8 cellular contexts compared by ENCODE assay signal in genomic region chr1:155227261-155228095, GRCh38. TPM values are rescaled to one million over a fixed set of nuclear protein-coding genes. Genes with fewer than 3 reads are reported as not detected.
DNase-seq lines count a peak whose midpoint lies in the region; ATAC-seq, FAIRE-seq and TF ChIP-seq lines count a peak whose summit lies in the region.

No MANE protein-coding gene starts in this region.

- no peaks in the 10 kb centered on the region for H3K9me3 Mint-ChIP-seq in central memory CD8-positive, alpha-beta T cell

- ATAC-seq in GM19035 (IDR thresholded peaks at IDR 0.05; ENCODE audit: unreplicated experiment) (peak; percentile 94), HG03342 (IDR thresholded peaks at IDR 0.05; ENCODE audit: unreplicated experiment) (peak; percentile 90)
- peak; percentile 93 for ATAC-seq in central memory CD8-positive, alpha-beta T cell (replicated peaks; ENCODE audit: extremely low read depth, poor library complexity, severe bottlenecking)

- peak overlapping the region; percentile 79 for H3K4me3 Mint-ChIP-seq in central memory CD8-positive, alpha-beta T cell

- peak overlapping the region; percentile 98 for H2AFZ ChIP-seq in keratinocyte (ENCODE audit: control insufficient read depth, low read length)

- H3K36me3 ChIP-seq in keratinocyte (ENCODE audit: control insufficient read depth in 2 of 2, extremely low read depth in 1 of 2, insufficient read depth in 2 of 2, low read length in 2 of 2): no peaks in the 10 kb centered on the region

- peak overlapping the region; percentile 83 for H3K4me3 ChIP-seq in AG10803 (ENCODE audit: low read length)
- peak overlapping the region; percentile 55 to 94 (median 94) for H3K4me3 ChIP-seq in keratinocyte (ENCODE audit: control insufficient read depth in 2 of 3, extremely low read depth in 1 of 3, insufficient read depth in 2 of 3, low read depth in 1 of 3, low read length in 3 of 3)

- H3K27ac Mint-ChIP-seq in central memory CD8-positive, alpha-beta T cell (ENCODE audit: low read depth): peak overlapping the region; percentile 95

- peaks cover 37% of the 10 kb centered on the region for H3K4me1 ChIP-seq in keratinocyte (ENCODE audit: control insufficient read depth, extremely low read depth, insufficient read depth, low read length)

- dilution Hi-C loops in keratinocyte (cut with MboI; ENCODE audit: extremely low pct_ligation_motif_present, low sequenced_read_pairs): no loop called here

- peaks cover 3% of the 10 kb centered on the region for H3K9me1 ChIP-seq in keratinocyte (ENCODE audit: control insufficient read depth, extremely low read depth, insufficient read depth, low read length)

- TF ChIP-seq CTCF in AG10803 (conservative IDR thresholded peaks at IDR 0.05; ENCODE audit: low read length) (no peak), keratinocyte (optimal IDR thresholded peaks at IDR 0.05 in 1 of 3, IDR thresholded peaks at IDR 0.05 in 1 of 3, conservative IDR thresholded peaks at IDR 0.05 in 1 of 3; ENCODE audit: extremely low read depth in 1 of 3, insufficient read depth in 2 of 3, low read length in 3 of 3) (no peak)

- peak overlapping the region; percentile 87 for H3K4me2 ChIP-seq in keratinocyte (ENCODE audit: control insufficient read depth, extremely low read depth, insufficient read depth, low read depth, low read length)

- peaks cover 4% of the 10 kb centered on the region for H3K36me3 Mint-ChIP-seq in central memory CD8-positive, alpha-beta T cell (ENCODE audit: insufficient read depth)

- H3K9ac ChIP-seq in keratinocyte (ENCODE audit: control insufficient read depth, extremely low read depth, insufficient read depth, low read length): peak overlapping the region; percentile 90

- H4K20me1 ChIP-seq in keratinocyte (ENCODE audit: control insufficient read depth, extremely low read depth, insufficient read depth, low read length): no peaks in the 10 kb centered on the region

- H3K27ac ChIP-seq in keratinocyte (ENCODE audit: control insufficient read depth, insufficient read depth, low read length): peak overlapping the region; percentile 87

- no peaks in the 10 kb centered on the region for H3K27me3 ChIP-seq in keratinocyte (ENCODE audit: control insufficient read depth, extremely low read depth, insufficient read depth, low read length)

- peaks cover 13% of the 10 kb centered on the region for H3K79me2 ChIP-seq in keratinocyte (ENCODE audit: control insufficient read depth, insufficient read depth, low read length)

- no peaks in the 10 kb centered on the region for H3K27me3 Mint-ChIP-seq in central memory CD8-positive, alpha-beta T cell

- DNase-seq in AG10803 (ENCODE audit: low read depth): peak; percentile 99
- peak; percentile 100 for DNase-seq in NCI-H345 treated with DMSO at 0.1 percent for 48 hours (lab: John Stamatoyannopoulos, UW; ENCODE audit: unreplicated experiment)
- DNase-seq in activated CD4-positive, CD25-positive, alpha-beta regulatory T cell treated with anti-CD3 and anti-CD28 coated beads, Interleukin-2, amount 50 U/mL, for 16 hours (ENCODE audit: low read depth, low spot score): peak; percentile 97
- peak; percentile 92 to 95 for DNase-seq in central memory CD8-positive, alpha-beta T cell (ENCODE audit: low spot score in 2 of 2)
- DNase-seq in keratinocyte (ENCODE audit: low read depth, low spot score): peak; percentile 97
- peak; percentile 99 to 100 (median 100) for DNase-seq in stimulated activated CD4-positive, alpha-beta T cell treated with anti-CD3 and anti-CD28 coated beads, Interleukin-12 subunit alpha, Interleukin-12 subunit beta, amount 100 ng/mL, for 48 hours (ENCODE audit: low read depth in 2 of 3, low spot score in 1 of 3)

- H3K9me3 ChIP-seq in keratinocyte (ENCODE audit: control insufficient read depth, low read depth, low read length): no peaks in the 10 kb centered on the region

- FAIRE-seq in keratinocyte (lab: Jason Lieb, UNC): peak; percentile 9

- peaks cover 20% of the 10 kb centered on the region for H3K4me1 Mint-ChIP-seq in central memory CD8-positive, alpha-beta T cell

RNA-seq across cellular contexts. Expression of gene MTX1, which starts 19.0 kb away (rescaled TPM):
- polyA plus RNA-seq in keratinocyte: 43.4 to 69.9 TPM (median 59.5 TPM) in 3 replicates
- polyA plus RNA-seq in keratinocyte (2011; ENCODE audit: low read depth): 3.8 TPM
- 36.1 and 59.2 TPM in 2 replicates for polyA plus RNA-seq in keratinocyte (2011; cell fraction: cytosol; rRNA removed)
- polyA plus RNA-seq in keratinocyte (2011; cell fraction: nucleus; rRNA removed): 31.1 and 36.4 TPM in 2 replicates
- 36.9 and 60.2 TPM in 2 replicates for polyA plus RNA-seq in keratinocyte (2012; ENCODE audit: low replicate concordance)
- 34.7 to 71.9 TPM (median 51.0 TPM) in 3 replicates for polyA minus RNA-seq in keratinocyte
- 60.6 TPM for polyA minus RNA-seq in keratinocyte (2011; cell fraction: cytosol; rRNA and poly(A)+ RNA removed)
- 16.4 and 18.3 TPM in 2 replicates for polyA minus RNA-seq in keratinocyte (2011; cell fraction: nucleus; rRNA and poly(A)+ RNA removed)

RNA-seq across cellular contexts. Expression of gene THBS3, which starts 19.8 kb away (rescaled TPM):
- polyA plus RNA-seq in keratinocyte: 14.4 to 36.0 TPM (median 16.2 TPM) in 3 replicates
- 25.5 TPM for polyA plus RNA-seq in keratinocyte (2011; ENCODE audit: low read depth)
- polyA plus RNA-seq in keratinocyte (2011; cell fraction: cytosol; rRNA removed): 6.5 and 8.4 TPM in 2 replicates
- polyA plus RNA-seq in keratinocyte (2011; cell fraction: nucleus; rRNA removed): 99.2 and 112 TPM in 2 replicates
- 11.8 and 32.9 TPM in 2 replicates for polyA plus RNA-seq in keratinocyte (2012; ENCODE audit: low replicate concordance)
- polyA minus RNA-seq in keratinocyte: 23.7 to 34.4 TPM (median 27.5 TPM) in 3 replicates
- 12.5 TPM for polyA minus RNA-seq in keratinocyte (2011; cell fraction: cytosol; rRNA and poly(A)+ RNA removed)
- polyA minus RNA-seq in keratinocyte (2011; cell fraction: nucleus; rRNA and poly(A)+ RNA removed): 22.6 and 28.6 TPM in 2 replicates

RNA-seq across cellular contexts. Expression of gene ENTREP3, which starts 27.8 kb away (rescaled TPM):
- polyA plus RNA-seq in keratinocyte: 8.8 to 12.6 TPM (median 9.2 TPM) in 3 replicates
- 5.9 TPM for polyA plus RNA-seq in keratinocyte (2011; ENCODE audit: low read depth)
- polyA plus RNA-seq in keratinocyte (2011; cell fraction: cytosol; rRNA removed): 13.5 and 25.2 TPM in 2 replicates
- 22.5 and 30.8 TPM in 2 replicates for polyA plus RNA-seq in keratinocyte (2011; cell fraction: nucleus; rRNA removed)
- 26.2 and 38.0 TPM in 2 replicates for polyA plus RNA-seq in keratinocyte (2012; ENCODE audit: low replicate concordance)
- polyA minus RNA-seq in keratinocyte: 7.4 to 47.3 TPM (median 8.8 TPM) in 3 replicates
- 32.0 TPM for polyA minus RNA-seq in keratinocyte (2011; cell fraction: cytosol; rRNA and poly(A)+ RNA removed)
- polyA minus RNA-seq in keratinocyte (2011; cell fraction: nucleus; rRNA and poly(A)+ RNA removed): 13.2 and 13.6 TPM in 2 replicates

RNA-seq across cellular contexts. Expression of gene SCAMP3, which starts 34.7 kb away (rescaled TPM):
- 72.1 to 97.0 TPM (median 91.3 TPM) in 3 replicates for polyA plus RNA-seq in keratinocyte
- 18.7 TPM for polyA plus RNA-seq in keratinocyte (2011; ENCODE audit: low read depth)
- 70.0 and 83.7 TPM in 2 replicates for polyA plus RNA-seq in keratinocyte (2011; cell fraction: cytosol; rRNA removed)
- polyA plus RNA-seq in keratinocyte (2011; cell fraction: nucleus; rRNA removed): 104 and 111 TPM in 2 replicates
- 59.6 and 60.0 TPM in 2 replicates for polyA plus RNA-seq in keratinocyte (2012; ENCODE audit: low replicate concordance)
- polyA minus RNA-seq in keratinocyte: 66.3 to 139 TPM (median 80.7 TPM) in 3 replicates
- polyA minus RNA-seq in keratinocyte (2011; cell fraction: cytosol; rRNA and poly(A)+ RNA removed): 103 TPM
- 41.2 and 50.0 TPM in 2 replicates for polyA minus RNA-seq in keratinocyte (2011; cell fraction: nucleus; rRNA and poly(A)+ RNA removed)

RNA-seq across cellular contexts. Expression of gene CLK2, which starts 45.8 kb away (rescaled TPM):
- polyA plus RNA-seq in keratinocyte: 42.1 to 45.3 TPM (median 43.1 TPM) in 3 replicates
- 20.3 TPM for polyA plus RNA-seq in keratinocyte (2011; ENCODE audit: low read depth)
- polyA plus RNA-seq in keratinocyte (2011; cell fraction: cytosol; rRNA removed): 14.0 and 15.8 TPM in 2 replicates
- polyA plus RNA-seq in keratinocyte (2011; cell fraction: nucleus; rRNA removed): 141 and 160 TPM in 2 replicates
- 23.4 and 26.4 TPM in 2 replicates for polyA plus RNA-seq in keratinocyte (2012; ENCODE audit: low replicate concordance)
- 26.4 to 66.1 TPM (median 42.9 TPM) in 3 replicates for polyA minus RNA-seq in keratinocyte
- 20.3 TPM for polyA minus RNA-seq in keratinocyte (2011; cell fraction: cytosol; rRNA and poly(A)+ RNA removed)
- 24.1 and 33.3 TPM in 2 replicates for polyA minus RNA-seq in keratinocyte (2011; cell fraction: nucleus; rRNA and poly(A)+ RNA removed)

Comparison
In these comparisons a context has a peak if more than half of its experiments do, and no peak if none do; other contexts are left out.
1. Peak in every context shown above with its lines: DNase-seq, ATAC-seq, H3K4me3 ChIP-seq and H3K27ac ChIP-seq.